Comparison of ENCODE assay signal across 21 cellular contexts in the genomic region with DNA sequence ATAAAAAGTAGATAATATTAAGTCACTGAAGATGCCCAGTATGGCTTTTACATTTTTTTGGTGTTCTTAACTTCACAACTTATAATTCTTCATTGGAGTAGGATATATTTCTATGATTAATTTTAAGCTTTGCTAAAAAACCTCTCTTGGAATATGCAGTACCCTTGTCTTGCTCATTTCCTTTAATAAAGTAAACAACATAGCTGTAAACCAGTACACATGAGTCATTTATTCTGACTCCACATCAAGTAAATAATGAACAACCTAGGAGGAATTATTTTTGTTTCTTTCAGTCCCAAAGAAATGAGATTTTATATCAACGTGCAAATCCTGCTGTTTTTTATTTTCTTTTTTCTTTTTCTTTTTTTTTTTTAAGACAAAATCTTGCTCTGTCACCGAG.
"Had no signal": no experiment of that assay in that cellular context is flagged by ENCODE, and none has a peak within 500 bp of the region (broad histone marks: within the 10 kb centered on the region; RNA-seq: fewer than 3 reads in every experiment).

No MANE protein-coding gene starts in this region.

- H3K4me1 ChIP-seq: adrenal gland had no signal

- H3K9me3 ChIP-seq: adrenal gland had no signal

- H3K27ac ChIP-seq: adrenal gland, WERI-Rb-1 had no signal

- H3K36me3 ChIP-seq: adrenal gland, MG63, WERI-Rb-1 had no signal

- DNase-seq: activated CD4-positive, alpha-beta T cell treated with anti-CD3 and anti-CD28 coated beads for 36 hours; activated CD8-positive, alpha-beta memory T cell treated with anti-CD3 and anti-CD28 coated beads, Interleukin-2, amount 50 U/mL, for 48 hours; activated CD8-positive, alpha-beta T cell treated with anti-CD3 and anti-CD28 coated beads, Interleukin-2, amount 10 ng/mL, durations not matched to agents 7 days and 5 days; activated naive CD4-positive, alpha-beta T cell treated with anti-CD3 and anti-CD28 coated beads, Interleukin-2, amount 50 U/mL, for 16 hours; activated naive CD8-positive, alpha-beta T cell treated with anti-CD3 and anti-CD28 coated beads, Interleukin-2, amount 10 ng/mL, durations not matched to agents 7 days and 5 days; activated T-cell treated with anti-CD3 and anti-CD28 coated beads, Interleukin-2, amount 50 U/mL, for 1 hour; adrenal gland; aorta; KG1; MG63; MV-4-11; NCI-H1092 treated with DMSO at 0.1 percent for 48 hours; NCI-H1417 treated with DMSO at 0.1 percent for 48 hours; NCI-H1694; NCI-H2029; NCI-H2107; NCI-H345; NCI-H510A treated with DMSO at 0.1 percent for 48 hours; SIG-M5; T-helper 1 cell; WERI-Rb-1 had no signal

- H3K27me3 ChIP-seq: adrenal gland, MG63 had no signal

- ATAC-seq: activated CD4-positive, alpha-beta T cell treated with anti-CD3 and anti-CD28 coated beads for 36 hours; activated CD8-positive, alpha-beta T cell treated with anti-CD3 and anti-CD28 coated beads, Interleukin-2, amount 10 ng/mL, durations not matched to agents 7 days and 5 days had no signal

- H3K4me3 ChIP-seq: adrenal gland, MG63 had no signal
